Comparison of ENCODE assay signal across 7 cellular contexts in genomic region chr17:43720311-43721060, GRCh38. TPM values are rescaled to one million over a fixed set of nuclear protein-coding genes. Genes with fewer than 3 reads are reported as not detected.
DNase-seq lines count a peak whose midpoint lies in the region; ATAC-seq, FAIRE-seq and TF ChIP-seq lines count a peak whose summit lies in the region.

No MANE protein-coding gene starts in this region.

- peak overlapping the region; percentile 87 for H3K4me2 ChIP-seq in hepatocyte

- no peaks in the 10 kb centered on the region for H3K27me3 ChIP-seq in hepatocyte

- 6% methylated on average over 44 of the region's 64 CpGs for WGBS in hepatocyte (ENCODE audit: low lambda C conversion rate, missing lambda C conversion rate)

- no peaks in the 10 kb centered on the region for H3K79me2 ChIP-seq in hepatocyte

- H2AFZ ChIP-seq in hepatocyte, result peak overlapping the region; percentile 97

- H3K27me3 Mint-ChIP-seq in T-helper 2 cell treated with Interferon-gamma antibody and Interleukin-4, amounts not matched to agents 5 μg/mL and 100 μg/mL, for 36 hours (ENCODE audit: low read depth), result peaks cover 18% of the 10 kb centered on the region

- H4K20me1 ChIP-seq in hepatocyte (ENCODE audit: insufficient read depth, poor library complexity, severe bottlenecking), result no peaks in the 10 kb centered on the region

- peak overlapping the region; percentile 97 for H3K4me3 Mint-ChIP-seq in T-helper 2 cell treated with Interferon-gamma antibody and Interleukin-4, amounts not matched to agents 5 μg/mL and 100 μg/mL, for 36 hours

- peak overlapping the region; percentile 81 for H3K27ac ChIP-seq in hepatocyte

- DNase-seq in T-helper 2 cell treated with Interferon-gamma antibody and Interleukin-4, amounts not matched to agents 5 μg/mL and 100 μg/mL, for 36 hours (ENCODE audit: low spot score), result peak; percentile 81
- DNase-seq in astrocyte of the cerebellum (ENCODE audit: low read depth) (no peak), hepatocyte (ENCODE audit: low spot score) (peak; percentile 82), renal cortical epithelial cell (ENCODE audit: low read depth) (peak; percentile 29), urothelium cell line (ENCODE audit: low spot score) (peak; percentile 80)

- H3K9me2 ChIP-seq in hepatocyte (replicated peaks; ENCODE audit: insufficient read depth), result no peaks in the 10 kb centered on the region

- TF ChIP-seq CTCF in astrocyte of the cerebellum (IDR thresholded peaks at IDR 0.05; ENCODE audit: low read depth, low read length, missing control alignments) (no peak), hepatocyte (IDR thresholded peaks at IDR 0.05; ENCODE audit: poor library complexity) (no peak)

- H3K9me3 ChIP-seq in hepatocyte (ENCODE audit: low read depth), result no peaks in the 10 kb centered on the region

- ATAC-seq in GM18868 (IDR thresholded peaks at IDR 0.05; ENCODE audit: unreplicated experiment) (peak; percentile 73), HG03521 (IDR thresholded peaks at IDR 0.05; ENCODE audit: unreplicated experiment) (peak; percentile 56)

- H3K4me3 ChIP-seq in astrocyte of the cerebellum (ENCODE audit: low read depth, low read length) (peak overlapping the region; percentile 39), hepatocyte (peak overlapping the region; percentile 31)

- H3K27ac Mint-ChIP-seq in T-helper 2 cell treated with Interferon-gamma antibody and Interleukin-4, amounts not matched to agents 5 μg/mL and 100 μg/mL, for 36 hours, result peak overlapping the region; percentile 100

- H3K4me1 Mint-ChIP-seq in T-helper 2 cell treated with Interferon-gamma antibody and Interleukin-4, amounts not matched to agents 5 μg/mL and 100 μg/mL, for 36 hours (ENCODE audit: low read depth), result peaks cover 12% of the 10 kb centered on the region

- FAIRE-seq in urothelium cell line (lab: Jason Lieb, UNC), result peak; percentile 68

- peaks cover 6% of the 10 kb centered on the region for H3K36me3 Mint-ChIP-seq in T-helper 2 cell treated with Interferon-gamma antibody and Interleukin-4, amounts not matched to agents 5 μg/mL and 100 μg/mL, for 36 hours (ENCODE audit: low read depth)

- no peaks in the 10 kb centered on the region for H3K4me1 ChIP-seq in hepatocyte (ENCODE audit: insufficient read depth)

- H3K9me3 Mint-ChIP-seq in T-helper 2 cell treated with Interferon-gamma antibody and Interleukin-4, amounts not matched to agents 5 μg/mL and 100 μg/mL, for 36 hours, result no peaks in the 10 kb centered on the region

- in situ Hi-C loops in astrocyte of the cerebellum (cut with HindIII; ENCODE audit: low sequenced_read_pairs), result no loop called here

- H3K36me3 ChIP-seq in hepatocyte (replicated peaks; ENCODE audit: insufficient read depth, low read depth), result no peaks in the 10 kb centered on the region

RNA-seq across cellular contexts. Expression of gene SOST, which starts 38.1 kb away (rescaled TPM):
- not detected in 2 replicates for total RNA-seq in hepatocyte
- polyA plus RNA-seq in hepatocyte, result not detected in 2 replicates
- total RNA-seq in renal cortical epithelial cell, result not detected in 2 replicates

RNA-seq across cellular contexts. Expression of gene DUSP3, which starts 58.3 kb away (rescaled TPM):
- total RNA-seq in hepatocyte, result 76.8 and 79.3 TPM in 2 replicates
- 65.5 and 73.8 TPM in 2 replicates for polyA plus RNA-seq in hepatocyte
- total RNA-seq in renal cortical epithelial cell, result 96.0 and 132 TPM in 2 replicates

RNA-seq across cellular contexts. Expression of gene MEOX1, which starts 58.8 kb away (rescaled TPM):
- total RNA-seq in hepatocyte, result 0.64 and 0.90 TPM in 2 replicates
- polyA plus RNA-seq in hepatocyte, result 0.32 and 0.33 TPM in 2 replicates
- 11.1 TPM in 1 of 2 replicates, not detected in the other for total RNA-seq in renal cortical epithelial cell

RNA-seq across cellular contexts. Expression of gene CFAP97D1, which starts 59.7 kb away (rescaled TPM):
- total RNA-seq in hepatocyte (0.10 TPM in 1 of 2 replicates, not detected in the other), renal cortical epithelial cell (under 0.01 TPM in 1 of 2 replicates, not detected in the other)
- polyA plus RNA-seq in hepatocyte, result not detected in 2 replicates
